In the genomic region with DNA sequence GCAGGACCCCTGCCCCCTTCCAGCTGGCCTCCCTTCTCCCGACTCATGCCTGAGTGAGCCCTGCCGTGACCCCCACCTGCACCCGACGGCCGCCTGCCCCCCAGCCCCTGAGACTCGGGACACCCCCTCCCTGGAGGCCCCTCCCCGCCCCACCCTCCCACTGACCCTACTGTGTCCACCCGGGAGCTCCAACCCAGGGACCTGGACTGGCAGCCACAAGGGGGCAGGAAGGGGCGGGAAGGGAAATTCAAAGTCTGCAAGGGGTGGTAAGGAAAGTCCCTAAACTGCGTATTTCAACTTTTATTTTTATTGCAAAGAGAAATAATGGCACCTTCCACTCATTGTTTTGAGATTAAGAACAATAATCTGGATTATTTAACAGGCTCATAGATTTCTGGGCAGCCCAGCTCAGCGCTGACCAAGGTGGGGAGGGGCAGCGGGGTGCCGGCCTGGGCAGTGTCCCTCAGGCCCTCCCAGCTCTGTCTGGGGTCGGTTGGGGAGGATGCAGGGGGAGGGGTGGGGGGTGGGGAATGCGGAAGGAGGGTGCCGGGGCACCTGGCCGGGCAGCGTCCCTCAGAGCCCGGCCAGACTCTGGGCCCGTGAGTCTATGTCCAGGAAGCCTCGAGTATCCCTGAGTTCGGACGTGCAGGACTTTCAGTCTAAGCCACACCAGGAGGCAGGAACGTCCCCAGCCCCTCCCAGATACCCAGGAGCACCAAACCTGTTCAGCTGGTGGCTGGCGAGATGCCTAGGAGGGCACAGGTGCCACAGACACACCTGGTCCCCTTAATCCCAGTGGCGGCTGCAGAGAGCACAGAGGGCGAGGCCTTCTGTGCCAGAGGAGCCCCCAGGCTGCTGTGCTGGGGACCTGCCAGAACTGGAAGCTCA, we compare ENCODE assay signal across 6 cellular contexts. TPM values are rescaled to one million over a fixed set of nuclear protein-coding genes. Genes with fewer than 3 reads are reported as not detected.
DNase-seq lines count a peak whose midpoint lies in the region; ATAC-seq and TF ChIP-seq lines count a peak whose summit lies in the region.

No MANE protein-coding gene starts in this region.

- H3K27ac ChIP-seq in KOPT-K1 (ENCODE audit: low read depth, low read length, poor library complexity, severe bottlenecking) (peak overlapping the region; percentile 83), osteoblast (ENCODE audit: low read depth, low read length) (no peak overlapping the region)

- no peaks in the 10 kb centered on the region for H3K79me2 ChIP-seq in osteoblast (ENCODE audit: insufficient read depth, low read length)

- peaks cover under 1% of the 10 kb centered on the region for H3K36me3 Mint-ChIP-seq in MCF 10A (ENCODE audit: insufficient read depth, unreplicated experiment)

- no peaks in the 10 kb centered on the region for H3K36me3 ChIP-seq in KOPT-K1 (ENCODE audit: insufficient read depth, low read length)
- no peaks in the 10 kb centered on the region for H3K36me3 ChIP-seq in osteoblast (ENCODE audit: insufficient read depth, low read length)

- H3K9me3 ChIP-seq in KOPT-K1 (ENCODE audit: insufficient read depth, low read length, poor library complexity, severe bottlenecking) (no peaks in the 10 kb centered on the region), osteoblast (ENCODE audit: low read depth, low read length) (no peaks in the 10 kb centered on the region)

- no peaks in the 10 kb centered on the region for H3K27me3 Mint-ChIP-seq in MCF 10A (ENCODE audit: insufficient read depth, unreplicated experiment)

- H3K4me1 ChIP-seq in osteoblast (ENCODE audit: insufficient read depth, low read length), result peaks cover 8% of the 10 kb centered on the region

- peak overlapping the region; percentile 62 for H2AFZ ChIP-seq in osteoblast (ENCODE audit: low read length)

- ATAC-seq in GM18519 (IDR thresholded peaks at IDR 0.05; ENCODE audit: low FRiP score, unreplicated experiment), result no peak

- peak overlapping the region; percentile 26 for H3K4me3 ChIP-seq in AG09309 (ENCODE audit: control insufficient read depth, low read depth, low read length)
- peak overlapping the region; percentile 56 for H3K4me3 ChIP-seq in osteoblast (ENCODE audit: insufficient read depth, low read length)

- peaks cover 10% of the 10 kb centered on the region for H3K27me3 ChIP-seq in osteoblast (ENCODE audit: insufficient read depth, low read length)

- H3K27ac Mint-ChIP-seq in MCF 10A (ENCODE audit: low read depth, unreplicated experiment), result peak overlapping the region; percentile 92

- no peaks in the 10 kb centered on the region for H4K20me1 ChIP-seq in osteoblast (ENCODE audit: insufficient read depth, low read length)

- CTCF ChIA-PET in MCF 10A (lab: Yijun Ruan, JAX), result interaction anchor here (0.5 to 3.0 kb wide), 28 partner anchors 9 to 612 kb away, joined by 3 to 24 read pairs (median 4); a partner anchor contains a TSS

- POLR2A ChIA-PET in MCF 10A (lab: Yijun Ruan, JAX), result interaction anchor here (0.6 to 11.8 kb wide), 22 partner anchors 11 to 442 kb away, joined by 3 to 124 read pairs (median 8); a partner anchor contains a TSS

- TF ChIP-seq CTCF in AG09309 (IDR thresholded peaks at IDR 0.05; ENCODE audit: control insufficient read depth, insufficient read depth, low read depth, low read length, missing control alignments) (no peak), MCF 10A (IDR thresholded peaks at IDR 0.05; ENCODE audit: unreplicated experiment) (no peak), osteoblast (IDR thresholded peaks at IDR 0.05; ENCODE audit: extremely low read depth, low read depth, low read length) (no peak)

- H3K4me3 Mint-ChIP-seq in MCF 10A (ENCODE audit: unreplicated experiment), result peak overlapping the region; percentile 73

- H3K4me1 Mint-ChIP-seq in MCF 10A (ENCODE audit: insufficient read depth, unreplicated experiment), result peaks cover 15% of the 10 kb centered on the region

- intact Hi-C loops in MCF 10A (cut with micrococcal nuclease), result loop anchor here (1.0 to 10.0 kb wide), 4 partner anchors 106 to 436 kb away; a partner anchor contains a TSS

- H3K9me3 Mint-ChIP-seq in MCF 10A (ENCODE audit: unreplicated experiment), result no peaks in the 10 kb centered on the region

- peak overlapping the region; percentile 71 for H3K4me2 ChIP-seq in osteoblast (ENCODE audit: insufficient read depth, low read length)

- DNase-seq in AG09309 (ENCODE audit: low read depth) (no peak), MCF 10A (ENCODE audit: unreplicated experiment) (peak; percentile 38), osteoblast (ENCODE audit: insufficient read length, low spot score, missing footprints) (no peak), NOMO-1 treated with DMSO at 0.1 percent for 48 hours (lab: John Stamatoyannopoulos, UW; ENCODE audit: unreplicated experiment) (no peak)

- BruUV-seq in MCF 10A (replicated peaks; lab: Mats Ljungman, UMichigan), result no TSS peak

RNA-seq across cellular contexts. Expression of a gene that starts 1.3 kb away (rescaled TPM):
- total RNA-seq in MCF 10A (2022), result 3.8 and 4.4 TPM in 2 replicates
- under 0.01 TPM in 1 of 2 replicates, not detected in the other for total RNA-seq in osteoblast

RNA-seq across cellular contexts. Expression of a gene that starts 9.1 kb away (rescaled TPM):
- total RNA-seq in MCF 10A (2022) (0.81 and 1.4 TPM in 2 replicates), osteoblast (not detected in 2 replicates)

RNA-seq across cellular contexts. Expression of a gene that starts 15.5 kb away (rescaled TPM):
- total RNA-seq in MCF 10A (2022), result 2.4 and 3.9 TPM in 2 replicates
- total RNA-seq in osteoblast, result under 0.01 TPM in 1 of 2 replicates, not detected in the other

RNA-seq across cellular contexts. Expression of a gene that starts 17.9 kb away (rescaled TPM):
- total RNA-seq in MCF 10A (2022), result 315 and 355 TPM in 2 replicates
- 52.2 and 85.4 TPM in 2 replicates for total RNA-seq in osteoblast

RNA-seq across cellular contexts. Expression of a gene that starts 35.6 kb away (rescaled TPM):
- total RNA-seq in MCF 10A (2022), result 18.1 and 24.7 TPM in 2 replicates
- total RNA-seq in osteoblast, result 23.3 and 27.5 TPM in 2 replicates
